In the genomic region with DNA sequence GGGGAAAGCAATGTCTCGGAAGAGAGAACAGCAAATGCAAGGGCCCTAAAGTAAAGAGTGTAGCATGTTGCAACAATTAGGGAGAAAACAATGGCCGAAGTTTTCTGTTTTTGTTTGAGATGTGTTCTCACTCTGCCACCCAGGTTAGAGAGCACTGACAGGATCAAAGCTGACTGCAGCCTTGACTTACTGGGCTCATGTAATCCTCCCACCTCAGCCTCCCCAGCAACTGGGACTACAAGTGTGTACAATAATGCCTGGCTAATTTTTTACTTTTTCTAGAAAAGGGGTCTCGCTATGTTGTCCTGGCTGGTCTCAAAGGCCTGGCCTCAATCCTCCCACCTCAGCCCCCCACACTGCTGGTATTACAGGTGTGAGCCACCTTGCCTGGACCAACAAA, we compare ENCODE assay signal across 21 cellular contexts. TPM values are rescaled to one million over a fixed set of nuclear protein-coding genes. Genes with fewer than 3 reads are reported as not detected.
DNase-seq lines count a peak whose midpoint lies in the region; ATAC-seq, FAIRE-seq and TF ChIP-seq lines count a peak whose summit lies in the region.
"Had no signal": no experiment of that assay in that cellular context is flagged by ENCODE, and none has a peak within 500 bp of the region (broad histone marks: within the 10 kb centered on the region; RNA-seq: fewer than 3 reads in every experiment).

No MANE protein-coding gene starts in this region.

- CTCF ChIA-PET in A549 (lab: Yijun Ruan, JAX) = interaction anchor here (1.0 kb wide), 1 partner anchor 18 kb away, joined by 3 read pairs; no protein-coding TSS in a partner anchor

- no peak for TF ChIP-seq EP300 in A549 (IDR thresholded peaks at IDR 0.05)

- H3K36me3 ChIP-seq in CD4-positive, CD25-positive, alpha-beta regulatory T cell (ENCODE audit: control insufficient read depth, insufficient read depth, low read length) = no peaks in the 10 kb centered on the region
- H3K36me3 ChIP-seq in tibial artery = no peaks in the 10 kb centered on the region
- H3K36me3 ChIP-seq: adrenal gland, thyroid gland had no signal

- H3K4me3 Mint-ChIP-seq in CD4-positive, CD25-positive, alpha-beta regulatory T cell = no peak overlapping the region
- H3K4me3 Mint-ChIP-seq in dendritic cell treated with granulocyte-macrophage colony-stimulating factor and Interleukin-4, amounts not matched to agents 40 ng/mL and 50 ng/mL, for 4 days = no peak overlapping the region
- peak overlapping the region in 1 of 8 donors; percentile 64 for H3K4me3 Mint-ChIP-seq in naive B cell
- H3K4me3 Mint-ChIP-seq: stimulated activated naive CD8-positive, alpha-beta T cell treated with anti-CD3 and anti-CD28 coated beads, Interleukin-15, amount 100 ng/mL, for 72 hours had no signal

- DNase-seq in A549 (ENCODE audit: low read depth in 1 of 2, low spot score in 1 of 2) = no peak
- no peak for DNase-seq in CD4-positive, CD25-positive, alpha-beta regulatory T cell
- no peak for DNase-seq in naive B cell
- no peak for DNase-seq in NCI-H2107 (lab: John Stamatoyannopoulos, UW)
- no peak for DNase-seq in tibial artery
- no peak for DNase-seq in DMS79 treated with DMSO at 0.1 percent for 48 hours (lab: John Stamatoyannopoulos, UW)
- DNase-seq in RPMI8226 = no peak
- DNase-seq: activated CD4-positive, alpha-beta T cell treated with anti-CD3 and anti-CD28 coated beads, Interleukin-2, amount 50 U/mL, for 4 hours; DMS 273 treated with DMSO at 0.1 percent for 48 hours; islet precursor cell; NCI-H1092 treated with DMSO at 0.1 percent for 48 hours; NCI-H2029; NCI-H82; stimulated activated CD4-positive, alpha-beta T cell treated with anti-CD3 and anti-CD28 coated beads, Interleukin-12 subunit alpha, Interleukin-12 subunit beta, amount 100 ng/mL, for 4 hours; stimulated activated naive CD8-positive, alpha-beta T cell treated with anti-CD3 and anti-CD28 coated beads, Interleukin-15, amount 100 ng/mL, for 72 hours; T1000; thyroid gland had no signal

- no peaks in the 10 kb centered on the region for H3K27me3 Mint-ChIP-seq in CD4-positive, CD25-positive, alpha-beta regulatory T cell
- no peaks in the 10 kb centered on the region for H3K27me3 Mint-ChIP-seq in dendritic cell treated with granulocyte-macrophage colony-stimulating factor and Interleukin-4, amounts not matched to agents 40 ng/mL and 50 ng/mL, for 4 days
- no peaks in the 10 kb centered on the region for H3K27me3 Mint-ChIP-seq in naive B cell
- H3K27me3 Mint-ChIP-seq: stimulated activated naive CD8-positive, alpha-beta T cell treated with anti-CD3 and anti-CD28 coated beads, Interleukin-15, amount 100 ng/mL, for 72 hours had no signal

- no peaks in the 10 kb centered on the region for H3K9me3 Mint-ChIP-seq in CD4-positive, CD25-positive, alpha-beta regulatory T cell
- no peaks in the 10 kb centered on the region for H3K9me3 Mint-ChIP-seq in dendritic cell treated with granulocyte-macrophage colony-stimulating factor and Interleukin-4, amounts not matched to agents 40 ng/mL and 50 ng/mL, for 4 days
- peaks cover 0 to 1% (median 0%) of the 10 kb centered on the region in 7 donors for H3K9me3 Mint-ChIP-seq in naive B cell
- H3K9me3 Mint-ChIP-seq: stimulated activated naive CD8-positive, alpha-beta T cell treated with anti-CD3 and anti-CD28 coated beads, Interleukin-15, amount 100 ng/mL, for 72 hours had no signal

- no peak for FAIRE-seq in A549 (lab: Jason Lieb, UNC)
- FAIRE-seq: colon had no signal

- peaks cover 26 to 49% (median 36%) of the 10 kb centered on the region in 4 donors for H3K4me1 Mint-ChIP-seq in CD4-positive, CD25-positive, alpha-beta regulatory T cell
- peaks cover 35% of the 10 kb centered on the region for H3K4me1 Mint-ChIP-seq in dendritic cell treated with granulocyte-macrophage colony-stimulating factor and Interleukin-4, amounts not matched to agents 40 ng/mL and 50 ng/mL, for 4 days (ENCODE audit: low read depth)
- peaks cover 22 to 45% (median 39%) of the 10 kb centered on the region in 3 donors for H3K4me1 Mint-ChIP-seq in naive B cell

- no peaks in the 10 kb centered on the region for H3K9me3 ChIP-seq in A549
- no peaks in the 10 kb centered on the region for H3K9me3 ChIP-seq in CD4-positive, CD25-positive, alpha-beta regulatory T cell (ENCODE audit: control insufficient read depth in 2 of 2, low read length in 2 of 2)
- H3K9me3 ChIP-seq in tibial artery = no peaks in the 10 kb centered on the region
- H3K9me3 ChIP-seq: adrenal gland, thyroid gland had no signal

- peak overlapping the region; percentile 1 to 59 (median 18) for H3K27ac Mint-ChIP-seq in CD4-positive, CD25-positive, alpha-beta regulatory T cell
- H3K27ac Mint-ChIP-seq in dendritic cell treated with granulocyte-macrophage colony-stimulating factor and Interleukin-4, amounts not matched to agents 40 ng/mL and 50 ng/mL, for 4 days = peak overlapping the region; percentile 43
- H3K27ac Mint-ChIP-seq in naive B cell = peak overlapping the region in 4 of 6 donors; percentile 61 to 79 (median 64)

- H3K27ac ChIP-seq in A549 = no peak overlapping the region
- H3K27ac ChIP-seq in CD4-positive, CD25-positive, alpha-beta regulatory T cell (ENCODE audit: insufficient read depth, low read length, poor library complexity, severe bottlenecking) = no peak overlapping the region
- H3K27ac ChIP-seq in tibial artery = no peak overlapping the region
- H3K27ac ChIP-seq: adrenal gland, thyroid gland had no signal

- H3K4me2 ChIP-seq in A549 = peak overlapping the region; percentile 23; the same call in 2 of the 3 replicates

- TF ChIP-seq RAD21 in A549 (conservative IDR thresholded peaks at IDR 0.05 in 1 of 2, IDR thresholded peaks at IDR 0.05 in 1 of 2) = no peak

- H3K4me1 ChIP-seq in A549 (peaks cover 36% of the 10 kb centered on the region), tibial artery (peaks cover 0 to 13% (median 0%) of the 10 kb centered on the region in 4 donors)
- H3K4me1 ChIP-seq in CD4-positive, CD25-positive, alpha-beta regulatory T cell (ENCODE audit: control insufficient read depth, insufficient read depth, low read length, poor library complexity, severe bottlenecking) = peaks cover 6% of the 10 kb centered on the region

- peak; percentile 48 to 52; a peak in 3 of 6 replicates for ATAC-seq in A549
- ATAC-seq in CD4-positive, CD25-positive, alpha-beta regulatory T cell (ENCODE audit: low read depth in 2 of 2) = no peak
- no peak for ATAC-seq in naive B cell (ENCODE audit: low read depth in 2 of 2)
- ATAC-seq: HCT116 had no signal

- H3K4me3 ChIP-seq in A549 = no peak overlapping the region
- no peak overlapping the region for H3K4me3 ChIP-seq in CD4-positive, CD25-positive, alpha-beta regulatory T cell (ENCODE audit: low read depth, low read length)
- no peak overlapping the region for H3K4me3 ChIP-seq in tibial artery
- H3K4me3 ChIP-seq: adrenal gland, thyroid gland had no signal

- TF ChIP-seq POLR2A in A549 (IDR thresholded peaks at IDR 0.05; ENCODE audit: low read length) = no peak

- TF ChIP-seq CTCF in A549 (IDR thresholded peaks at IDR 0.05) (no peak), tibial artery (IDR thresholded peaks at IDR 0.05) (no peak)

- POLR2A ChIA-PET in A549 (lab: Yijun Ruan, JAX) = interaction anchor here (0.7 kb wide), 1 partner anchor 179 kb away, joined by 3 read pairs; a partner anchor contains a TSS

- intact Hi-C loops in dendritic cell treated with granulocyte-macrophage colony-stimulating factor and Interleukin-4, amounts not matched to agents 40 ng/mL and 50 ng/mL, for 4 days (cut with micrococcal nuclease) = no loop called here
- intact Hi-C loops in tibial artery (cut with DNase I; ENCODE audit: low total_unique reads) = no loop called here

- H3K36me3 Mint-ChIP-seq in CD4-positive, CD25-positive, alpha-beta regulatory T cell = peaks cover 13% of the 10 kb centered on the region
- peaks cover 38% of the 10 kb centered on the region for H3K36me3 Mint-ChIP-seq in dendritic cell treated with granulocyte-macrophage colony-stimulating factor and Interleukin-4, amounts not matched to agents 40 ng/mL and 50 ng/mL, for 4 days (ENCODE audit: low read depth)
- H3K36me3 Mint-ChIP-seq in naive B cell = peaks cover 0 to 7% of the 10 kb centered on the region in 2 donors

- no peaks in the 10 kb centered on the region for H3K27me3 ChIP-seq in CD4-positive, CD25-positive, alpha-beta regulatory T cell (ENCODE audit: control insufficient read depth, insufficient read depth, low read length)
- no peaks in the 10 kb centered on the region for H3K27me3 ChIP-seq in tibial artery
- H3K27me3 ChIP-seq: adrenal gland, thyroid gland had no signal

- WGBS in A549 (ENCODE audit: missing lambda C conversion rate) = 75% methylated on average over 3 of the region's 3 CpGs

TF ChIP-seq in A549, 52 proteins besides CTCF, POLR2A, EP300 and RAD21 (continues in another document):
- TF ChIP-seq CBX2 (IDR thresholded peaks at IDR 0.05; ENCODE audit: borderline replicate concordance, low read depth) = no peak
- TF ChIP-seq HOXA7 (CRISPR knock-in tag; IDR thresholded peaks at IDR 0.05) = no peak
- no peak for TF ChIP-seq ZNF302 (CRISPR knock-in tag; IDR thresholded peaks at IDR 0.05)

RNA-seq across cellular contexts. Expression of a gene that starts 23.9 kb away (rescaled TPM):
- polyA plus RNA-seq in A549 (2011; rRNA removed) (72.9 and 87.0 TPM in 2 replicates), A549 (2017; fragmentation: RNase III; extraction: RNeasy Plus Mini Kit Qiagen cat#74134 plus additional on column Dnase treatment) (77.3 to 91.6 TPM (median 80.2 TPM) in 3 replicates), naive B cell (ENCODE audit: low read depth in 6 of 6) (10 to 100 TPM; 45.8 to 85.6 (median 53.1) TPM)
- 67.5 and 84.5 TPM in 2 replicates for polyA plus RNA-seq in A549 (2012; cell fraction: cytosol; rRNA removed)
- 39.3 and 39.5 TPM in 2 replicates for polyA plus RNA-seq in A549 (2012; cell fraction: nucleus; rRNA removed)
- 44.7 and 54.5 TPM in 2 replicates for polyA minus RNA-seq in A549 (2011; rRNA and poly(A)+ RNA removed)
- total RNA-seq in CD4-positive, CD25-positive, alpha-beta regulatory T cell = 54.2 TPM
- polyA plus RNA-seq in CD4-positive, CD25-positive, alpha-beta regulatory T cell = 10 to 100 TPM; 26.2 to 44.8 (median 37.9) TPM

RNA-seq across cellular contexts. Expression of a gene that starts 52.7 kb away (rescaled TPM):
- 176 and 239 TPM in 2 replicates for polyA plus RNA-seq in A549 (2011; rRNA removed)
- polyA plus RNA-seq in A549 (2012; cell fraction: cytosol; rRNA removed) = 108 and 161 TPM in 2 replicates
- 33.7 and 52.3 TPM in 2 replicates for polyA plus RNA-seq in A549 (2012; cell fraction: nucleus; rRNA removed)
- 142 to 155 TPM (median 153 TPM) in 3 replicates for polyA plus RNA-seq in A549 (2017; fragmentation: RNase III; extraction: RNeasy Plus Mini Kit Qiagen cat#74134 plus additional on column Dnase treatment)
- 17.8 and 23.9 TPM in 2 replicates for polyA minus RNA-seq in A549 (2011; rRNA and poly(A)+ RNA removed)
- 39.4 TPM for total RNA-seq in CD4-positive, CD25-positive, alpha-beta regulatory T cell
- 100 to 1,000 TPM; 202 to 240 (median 210) TPM for polyA plus RNA-seq in CD4-positive, CD25-positive, alpha-beta regulatory T cell
- polyA plus RNA-seq in naive B cell (ENCODE audit: low read depth in 6 of 6) = 100 to 1,000 TPM; 129 to 189 (median 169) TPM

Comparison
In these comparisons a context has a peak if more than half of its experiments do, and no peak if none do; other contexts are left out.
1. ATAC-seq: peak in A549 (2 of 2); none in CD4-positive, CD25-positive, alpha-beta regulatory T cell (0 of 2) and naive B cell (0 of 2).
2. Peak in every context shown above with its lines, with median percentiles within 50 percentile points of each other: H3K27ac Mint-ChIP-seq.